In the genomic region with DNA sequence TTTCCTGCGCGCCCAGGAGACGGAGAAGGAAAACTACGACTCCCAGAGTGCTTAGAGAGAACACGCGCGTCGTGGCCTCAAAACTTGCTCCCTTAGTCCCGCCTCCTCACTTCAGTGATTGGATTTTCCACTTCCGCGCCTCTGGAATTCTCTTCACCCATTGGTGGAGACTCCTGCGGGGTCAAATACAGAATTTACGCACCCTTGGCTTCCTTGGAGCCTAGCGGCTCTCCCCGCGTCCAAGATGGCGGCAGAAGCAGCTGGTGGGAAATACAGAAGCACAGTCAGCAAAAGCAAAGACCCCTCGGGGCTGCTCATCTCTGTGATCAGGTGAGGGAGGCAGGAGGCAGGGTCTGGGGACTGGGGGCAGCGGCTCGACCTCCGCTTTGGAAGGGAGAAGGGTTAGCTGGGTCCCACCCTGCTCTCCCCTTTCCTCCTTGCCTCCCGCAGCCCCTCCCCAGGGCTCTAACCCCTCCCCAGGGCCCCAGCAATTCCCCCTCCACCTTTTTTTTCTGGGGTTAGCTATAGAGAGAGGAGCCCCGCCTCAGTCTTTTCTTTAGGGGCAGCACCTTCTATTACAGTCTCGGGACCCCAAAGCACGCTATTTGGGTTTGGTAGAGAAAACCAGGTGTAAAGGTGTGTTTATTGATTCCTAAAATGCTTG, we compare ENCODE assay signal across 8 cellular contexts. TPM values are rescaled to one million over a fixed set of nuclear protein-coding genes. Genes with fewer than 3 reads are reported as not detected.
DNase-seq lines count a peak whose midpoint lies in the region; ATAC-seq and TF ChIP-seq lines count a peak whose summit lies in the region.

Gene EXOC4 (plus strand): TSS at position 221 of the 664 bp plus-strand sequence.

- peak; percentile 77 for TF ChIP-seq POLR2A in NB4 (IDR thresholded peaks at IDR 0.05; ENCODE audit: extremely low read depth, insufficient read length)
- peak in 1 of 2 donors; percentile 39 for TF ChIP-seq POLR2A in gastroesophageal sphincter (IDR thresholded peaks at IDR 0.05)

- 0 out of 2 replicates have a peak, but pooled peaks cover 8% of the 10 kb centered on the region for H3K36me3 Mint-ChIP-seq in HFFc6 (ENCODE audit: low read depth)
- peaks cover 11% of the 10 kb centered on the region for H3K36me3 Mint-ChIP-seq in activated naive CD4-positive, alpha-beta T cell treated with anti-CD3 and anti-CD28 coated beads, Interleukin-2, amount 10 ng/mL, durations not matched to agents 7 days and 5 days

- peaks cover 7% of the 10 kb centered on the region; the same call in 1 of the 2 replicates for H3K36me3 ChIP-seq in SK-N-MC (ENCODE audit: insufficient read depth, low read length)
- H3K36me3 ChIP-seq in gastroesophageal sphincter = no peaks in the 10 kb centered on the region
- H3K36me3 ChIP-seq in neutrophil = no peaks in the 10 kb centered on the region

- 0 out of 2 replicates have a peak within 1 kb of the TSS, but pooled peaks have one; percentile 50 for H3K27ac ChIP-seq in SK-N-MC
- peak within 1 kb of the TSS; percentile 84 to 87 (median 86) for H3K27ac ChIP-seq in gastroesophageal sphincter
- H3K27ac ChIP-seq in neutrophil = peak within 1 kb of the TSS; percentile 64
- H3K27ac ChIP-seq in substantia nigra (ENCODE audit: low read depth, low read length, poor library complexity, severe bottlenecking) = peak within 1 kb of the TSS; percentile 68

- H3K27ac Mint-ChIP-seq in HFFc6 = peak within 1 kb of the TSS; percentile 91
- H3K27ac Mint-ChIP-seq in activated naive CD4-positive, alpha-beta T cell treated with anti-CD3 and anti-CD28 coated beads, Interleukin-2, amount 10 ng/mL, durations not matched to agents 7 days and 5 days = peak within 1 kb of the TSS; percentile 95

- no peak for TF ChIP-seq CTCF in HFFc6 (IDR thresholded peaks at IDR 0.05)
- no peak for TF ChIP-seq CTCF in NB4 (IDR thresholded peaks at IDR 0.05; ENCODE audit: low read depth, low read length)
- TF ChIP-seq CTCF in gastroesophageal sphincter (IDR thresholded peaks at IDR 0.05) = no peak
- no peak for TF ChIP-seq CTCF in neutrophil (IDR thresholded peaks at IDR 0.05)

- H3K4me1 Mint-ChIP-seq in HFFc6 (ENCODE audit: low read depth) = peaks cover 27% of the 10 kb centered on the region
- peaks cover 37% of the 10 kb centered on the region for H3K4me1 Mint-ChIP-seq in activated naive CD4-positive, alpha-beta T cell treated with anti-CD3 and anti-CD28 coated beads, Interleukin-2, amount 10 ng/mL, durations not matched to agents 7 days and 5 days

- peak within 1 kb of the TSS; percentile 89 for H3K9ac ChIP-seq in SK-N-MC (ENCODE audit: insufficient read length)

- peaks cover 0 to 30% (median 5%) of the 10 kb centered on the region in 3 donors for H3K4me1 ChIP-seq in gastroesophageal sphincter
- H3K4me1 ChIP-seq in neutrophil (ENCODE audit: control insufficient read depth in 1 of 2, insufficient read depth in 1 of 2, low read depth in 1 of 2, low read length in 1 of 2) = peaks cover 18 to 36% of the 10 kb centered on the region in 2 experiments

- CTCF ChIA-PET in activated naive CD4-positive, alpha-beta T cell treated with anti-CD3 and anti-CD28 coated beads, Interleukin-2, amount 10 ng/mL, durations not matched to agents 7 days and 5 days (lab: Charles Lee) = interaction anchor here (1.0 kb wide), 1 partner anchor 23 kb away, joined by 3 read pairs; no protein-coding TSS in a partner anchor

- DNase-seq in GM04503 (ENCODE audit: low read depth) = peak; percentile 93
- peak; percentile 97 for DNase-seq in HFFc6
- DNase-seq in NB4 (ENCODE audit: low read depth) = peak; percentile 99
- DNase-seq in SK-N-MC (ENCODE audit: low read depth, low spot score) = peak; percentile 98
- peak; percentile 95 for DNase-seq in activated naive CD4-positive, alpha-beta T cell treated with anti-CD3 and anti-CD28 coated beads, Interleukin-2, amount 10 ng/mL, durations not matched to agents 7 days and 5 days
- DNase-seq in substantia nigra (lab: John Stamatoyannopoulos, UW) = peak; percentile 35 to 97 (median 89)

- H3K27me3 ChIP-seq in gastroesophageal sphincter (no peaks in the 10 kb centered on the region), neutrophil (no peaks in the 10 kb centered on the region)

- ATAC-seq in gastroesophageal sphincter = peak; percentile 100

- TF ChIP-seq EP300 in gastroesophageal sphincter (IDR thresholded peaks at IDR 0.05) = no peak

- no peaks in the 10 kb centered on the region for H3K9me3 Mint-ChIP-seq in HFFc6
- H3K9me3 Mint-ChIP-seq in activated naive CD4-positive, alpha-beta T cell treated with anti-CD3 and anti-CD28 coated beads, Interleukin-2, amount 10 ng/mL, durations not matched to agents 7 days and 5 days = no peaks in the 10 kb centered on the region

- H3K4me3 Mint-ChIP-seq in HFFc6 = peak within 1 kb of the TSS; percentile 96
- peak within 1 kb of the TSS; percentile 95 for H3K4me3 Mint-ChIP-seq in activated naive CD4-positive, alpha-beta T cell treated with anti-CD3 and anti-CD28 coated beads, Interleukin-2, amount 10 ng/mL, durations not matched to agents 7 days and 5 days

- peaks cover 2% of the 10 kb centered on the region; the same call in 1 of the 2 replicates for H3K27me3 Mint-ChIP-seq in HFFc6 (ENCODE audit: insufficient read depth)
- H3K27me3 Mint-ChIP-seq in activated naive CD4-positive, alpha-beta T cell treated with anti-CD3 and anti-CD28 coated beads, Interleukin-2, amount 10 ng/mL, durations not matched to agents 7 days and 5 days = no peaks in the 10 kb centered on the region

- H3K9me3 ChIP-seq in SK-N-MC (ENCODE audit: low read depth, low read length) (no peaks in the 10 kb centered on the region), gastroesophageal sphincter (no peaks in the 10 kb centered on the region), neutrophil (no peaks in the 10 kb centered on the region)

- WGBS in gastroesophageal sphincter (ENCODE audit: low coverage in 1 of 2), 2 donors = 0 to 1% methylated on average over 11 to 17 of the region's 25 CpGs

- peak within 1 kb of the TSS; percentile 98 for H3K4me3 ChIP-seq in NB4 (ENCODE audit: low read depth, low read length)
- peak within 1 kb of the TSS; percentile 88 for H3K4me3 ChIP-seq in SK-N-MC
- H3K4me3 ChIP-seq in gastroesophageal sphincter = peak within 1 kb of the TSS; percentile 82 to 94
- H3K4me3 ChIP-seq in neutrophil (ENCODE audit: low read depth in 1 of 2, low read length in 1 of 2) = peak within 1 kb of the TSS; percentile 64 to 78

RNA-seq across cellular contexts. Expression of gene EXOC4, which starts in this region (rescaled TPM):
- 10 to 100 TPM; 57.6 to 67.6 (median 61.4) TPM for total RNA-seq in HFFc6 (2021; fragmentation: NEBNext Ultra II Directional; extraction: Animal tissue kit (Norgen Biotek cat#: 25700))
- 10 to 100 TPM; 46.3 to 85.8 (median 51.9) TPM for total RNA-seq in gastroesophageal sphincter

Comparison
In these comparisons a context has a peak if more than half of its experiments do, and no peak if none do; other contexts are left out.
1. Peak in every context shown above with its lines: DNase-seq, ATAC-seq, H3K4me3 ChIP-seq and H3K27ac ChIP-seq.